ENCODE assay signal across 26 cellular contexts in the genomic region with DNA sequence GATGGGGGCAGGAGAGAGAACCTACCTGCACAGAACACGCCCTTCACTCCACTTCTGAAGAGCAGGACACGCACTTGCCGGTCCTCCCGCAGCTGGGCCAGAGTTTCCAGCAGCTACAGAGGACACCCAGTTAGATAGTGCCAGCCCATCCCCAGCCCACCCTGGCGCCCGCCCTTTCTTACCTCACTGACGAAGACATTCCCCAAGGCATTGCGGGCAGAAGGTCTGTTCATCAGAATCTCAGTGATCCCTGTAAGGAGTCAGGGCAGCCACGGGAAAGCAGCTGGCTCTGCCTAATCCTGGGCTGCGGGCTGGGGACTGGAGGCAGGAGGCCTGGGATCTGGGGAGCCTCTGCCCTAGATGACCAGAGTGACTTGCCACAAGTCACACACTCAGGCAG. TPM values are rescaled to one million over a fixed set of nuclear protein-coding genes. Genes with fewer than 3 reads are reported as not detected.
DNase-seq lines count a peak whose midpoint lies in the region; ATAC-seq, FAIRE-seq and TF ChIP-seq lines count a peak whose summit lies in the region.
"Had no signal": no experiment of that assay in that cellular context is flagged by ENCODE, and none has a peak within 500 bp of the region (broad histone marks: within the 10 kb centered on the region; RNA-seq: fewer than 3 reads in every experiment).

No MANE protein-coding gene starts in this region.

- TF ChIP-seq RAD21 in K562 (CRISPR knock-in tag; conservative IDR thresholded peaks at IDR 0.05 in 1 of 2, IDR thresholded peaks at IDR 0.05 in 1 of 2), result no peak

- TF ChIP-seq CTCF in GM23338 (conservative IDR thresholded peaks at IDR 0.05; ENCODE audit: low read depth in 2 of 2), result no peak
- no peak for TF ChIP-seq CTCF in K562 (IDR thresholded peaks at IDR 0.05 in 2 of 3, conservative IDR thresholded peaks at IDR 0.05 in 1 of 3; ENCODE audit: insufficient read depth in 2 of 3, low read depth in 1 of 3, low read length in 3 of 3)
- TF ChIP-seq CTCF in right lobe of liver (IDR thresholded peaks at IDR 0.05), result no peak

- intact Hi-C loops in K562 (cut with micrococcal nuclease), result no loop called here
- intact Hi-C loops in right lobe of liver (cut with DNase I), result loop anchor here in 1 of 2 donors (10.0 kb wide), 1 partner anchor 273 kb away; no protein-coding TSS in a partner anchor

- H3K9me3 ChIP-seq in K562 (replicated peaks; ENCODE audit: control insufficient read depth, insufficient read depth, low read depth, low read length), result no peaks in the 10 kb centered on the region
- no peaks in the 10 kb centered on the region for H3K9me3 ChIP-seq in right lobe of liver
- H3K9me3 ChIP-seq: BLaER1, SJSA1 had no signal

- peak; percentile 29 for ATAC-seq in GM23338
- peak; percentile 2; the same call in 1 of the 3 replicates for ATAC-seq in K562
- peak in 1 of 4 donors; percentile 9 for ATAC-seq in right lobe of liver
- ATAC-seq in HG02852 (IDR thresholded peaks at IDR 0.05; ENCODE audit: unreplicated experiment), result no peak
- ATAC-seq: Right ventricle myocardium inferior had no signal

- peaks cover 14% of the 10 kb centered on the region for H3K4me1 ChIP-seq in GM23338 (ENCODE audit: insufficient read depth)
- peaks cover 46 to 50% of the 10 kb centered on the region in 2 experiments for H3K4me1 ChIP-seq in K562 (replicated peaks in 1 of 2; ENCODE audit: control insufficient read depth in 2 of 2, insufficient read depth in 2 of 2, low read length in 2 of 2)
- peaks cover 0 to 95% (median 35%) of the 10 kb centered on the region in 4 donors for H3K4me1 ChIP-seq in right lobe of liver
- H3K4me1 ChIP-seq: SJSA1 had no signal

- 0 out of 2 replicates have a peak overlapping the region, but pooled peaks have one; percentile 39 for H3K27ac ChIP-seq in GM23338 (ENCODE audit: low read depth)
- peak overlapping the region; percentile 46; the same call in 1 of the 3 replicates for H3K27ac ChIP-seq in K562 (ENCODE audit: extremely low read depth, low read depth, low read length)
- peak overlapping the region; percentile 67 to 97 (median 91) for H3K27ac ChIP-seq in right lobe of liver
- H3K27ac ChIP-seq: BLaER1, KMS-11, PC-9, SJSA1 had no signal

- in situ Hi-C loops in K562 (cut with MboI), result loop anchor here (25.0 kb wide), 1 partner anchor 276 kb away; a partner anchor contains a TSS

- peak overlapping the region; percentile 29 to 68; a peak in 2 of 4 replicates for H3K9ac ChIP-seq in K562 (ENCODE audit: insufficient read depth in 1 of 2, low read depth in 2 of 2, low read length in 2 of 2)
- H3K9ac ChIP-seq: BLaER1, KMS-11 had no signal

- H3K27me3 ChIP-seq in GM23338 (ENCODE audit: insufficient read depth), result no peaks in the 10 kb centered on the region
- H3K27me3 ChIP-seq in K562 (ENCODE audit: control insufficient read depth in 2 of 2, insufficient read depth in 2 of 2, low read length in 2 of 2), result no peaks in the 10 kb centered on the region
- no peaks in the 10 kb centered on the region for H3K27me3 ChIP-seq in right lobe of liver
- H3K27me3 ChIP-seq: BLaER1, SJSA1 had no signal

- H3K36me3 ChIP-seq in GM23338 (ENCODE audit: insufficient read depth) (no peaks in the 10 kb centered on the region), K562 (ENCODE audit: control insufficient read depth, insufficient read depth, low read length) (peaks cover 4% of the 10 kb centered on the region; the same call in 1 of the 3 replicates), right lobe of liver (peaks cover 0 to 9% (median 0%) of the 10 kb centered on the region in 4 donors)
- H3K36me3 ChIP-seq: BLaER1, SJSA1 had no signal

- H3K27ac Mint-ChIP-seq in GM23338, result no peak overlapping the region
- H3K27ac Mint-ChIP-seq: CD4-positive, CD25-positive, alpha-beta regulatory T cell; H9 had no signal

- TF ChIP-seq POLR2A in K562 (conservative IDR thresholded peaks at IDR 0.05), result no peak
- no peak for TF ChIP-seq POLR2A in right lobe of liver (IDR thresholded peaks at IDR 0.05)

- no peaks in the 10 kb centered on the region for H3F3A ChIP-seq in GM23338 (replicated peaks; ENCODE audit: low read depth)

- BruUV-seq in K562 (replicated peaks; lab: Mats Ljungman, UMichigan), result no TSS peak

- H3K9me2 ChIP-seq in GM23338 (ENCODE audit: insufficient read depth), result no peaks in the 10 kb centered on the region

- H3K79me2 ChIP-seq in GM23338 (replicated peaks; ENCODE audit: insufficient read depth), result no peaks in the 10 kb centered on the region
- H3K79me2 ChIP-seq in K562 (ENCODE audit: control insufficient read depth, insufficient read depth, low read length), result no peaks in the 10 kb centered on the region

- CTCF ChIA-PET in K562 (lab: Yijun Ruan, JAX; ENCODE audit: low intra/inter-chr PET ratio), result no interaction called here

- no peak overlapping the region for H3K4me3 Mint-ChIP-seq in GM23338
- H3K4me3 Mint-ChIP-seq: CD4-positive, CD25-positive, alpha-beta regulatory T cell; H9 had no signal

- H3K36me3 Mint-ChIP-seq in GM23338 (ENCODE audit: low read depth), result no peaks in the 10 kb centered on the region

- no peaks in the 10 kb centered on the region for H4K20me1 ChIP-seq in GM23338 (replicated peaks; ENCODE audit: insufficient read depth)
- no peaks in the 10 kb centered on the region for H4K20me1 ChIP-seq in K562 (replicated peaks; ENCODE audit: control insufficient read depth, insufficient read depth, low read length)
- H4K20me1 ChIP-seq: BLaER1 had no signal

- no peak for FAIRE-seq in K562 (lab: Jason Lieb, UNC)
- FAIRE-seq: A204.1, GM12892, GM19239 had no signal

- H3K27me3 Mint-ChIP-seq in GM23338 (ENCODE audit: insufficient read depth, low read depth, poor library complexity), result peaks cover 2% of the 10 kb centered on the region
- H3K27me3 Mint-ChIP-seq: CD4-positive, CD25-positive, alpha-beta regulatory T cell had no signal

- H3K9me1 ChIP-seq in K562 (ENCODE audit: control insufficient read depth, insufficient read depth, low read length), result no peaks in the 10 kb centered on the region

- no peak for TF ChIP-seq EP300 in K562 (IDR thresholded peaks at IDR 0.05; ENCODE audit: low read length)

- H2AFZ ChIP-seq in GM23338 (no peak overlapping the region), K562 (ENCODE audit: low read depth, low read length) (peak overlapping the region; percentile 72)
- H2AFZ ChIP-seq: PC-9 had no signal

- POLR2A ChIA-PET in K562 (lab: Yijun Ruan, JAX), result interaction anchor here (0.6 to 1.5 kb wide), 3 partner anchors 14 to 169 kb away, joined by 3 to 5 read pairs (median 4); no protein-coding TSS in a partner anchor

- H3K4me3 ChIP-seq in GM23338, result no peak overlapping the region
- H3K4me3 ChIP-seq in K562, result no peak overlapping the region
- peak overlapping the region in 2 of 3 donors; percentile 36 to 46 for H3K4me3 ChIP-seq in right lobe of liver
- H3K4me3 ChIP-seq: BLaER1, PC-9, SJSA1 had no signal

- H3K4me2 ChIP-seq in GM23338 (no peak overlapping the region), K562 (ENCODE audit: insufficient read depth, low read length) (no peak overlapping the region)
- H3K4me2 ChIP-seq: BLaER1, KMS-11, PC-9 had no signal

- WGBS in K562 (ENCODE audit: insufficient coverage, low coverage, missing lambda C conversion rate), result 87% methylated on average over 6 of the region's 10 CpGs
- 76% methylated on average over 4 of the region's 10 CpGs for WGBS in right lobe of liver (ENCODE audit: insufficient coverage, low coverage, low lambda C conversion rate, missing lambda C conversion rate)

- H3K9me3 Mint-ChIP-seq in GM23338, result no peaks in the 10 kb centered on the region
- H3K9me3 Mint-ChIP-seq: CD4-positive, CD25-positive, alpha-beta regulatory T cell; H9 had no signal

- no peaks in the 10 kb centered on the region; the same call in 1 of the 3 replicates for H3K4me1 Mint-ChIP-seq in GM23338

- peak; percentile 69 for DNase-seq in D341Med (ENCODE audit: low spot score)
- no peak for DNase-seq in GM23338 (ENCODE audit: low spot score)
- DNase-seq in K562 (ENCODE audit: extremely low read depth in 1 of 4, low spot score in 3 of 4), result no peak
- DNase-seq in right lobe of liver, result no peak
- DNase-seq in NCI-H446 treated with DMSO at 0.1 percent for 48 hours (lab: John Stamatoyannopoulos, UW), result no peak
- DNase-seq in DMS153 (lab: John Stamatoyannopoulos, UW), result no peak
- DNase-seq: CD4-positive, CD25-positive, alpha-beta regulatory T cell; DMS79; EL; H9; IMR-90; MM.1S; NCI-H1048; NCI-H1417; NCI-H1694; NCI-H2029 treated with DMSO at 0.1 percent for 48 hours; NCI-H748 treated with DMSO at 0.1 percent for 48 hours; PC-9 had no signal

RNA-seq across cellular contexts. Expression of a gene that starts 10.0 kb away (rescaled TPM):
- 16.7 and 17.8 TPM in 2 replicates for total RNA-seq in GM23338 (2014; rRNA removed; shearing (Covaris generic))
- polyA plus RNA-seq in GM23338 (2016; fragmentation: Nextera tagmentation; extraction: Ambion mirVana) (17.0 and 20.6 TPM in 2 replicates), K562 (2011; rRNA removed) (0.38 and 0.74 TPM in 2 replicates), K562 (2014; fragmentation: Illumina TruSeq; extraction: Trizol) (0.17 TPM in 1 of 2 replicates, not detected in the other), K562 (2014; fragmentation: Nextera tagmentation; extraction: Ambion mirVana) (1 to 10 TPM; 2.0 to 2.6 TPM), K562 (2014; rRNA removed) (0.12 and 1.3 TPM in 2 replicates)
- total RNA-seq in K562 (2011; cell fraction: chromatin; rRNA removed; ENCODE audit: low replicate concordance), result 2.1 and 2.8 TPM in 2 replicates
- total RNA-seq in K562 (2011; cell fraction: nucleolus; rRNA removed), result 0.83 and 1.8 TPM in 2 replicates
- total RNA-seq in K562 (2011; cell fraction: nucleoplasm; rRNA removed), result 0.51 and 1.7 TPM in 2 replicates
- total RNA-seq in K562 (2014; rRNA removed) (not detected in 2 replicates), K562 (2014; rRNA removed; fragmentation: Illumina TruSeq; extraction: Trizol) (0.38 TPM in 1 of 2 replicates, not detected in the other), K562 (2015; rRNA removed; fragmentation: Illumina TruSeq; extraction: Trizol) (0.26 and 0.29 TPM in 2 replicates), K562 (2021) (0.69 and 1.5 TPM in 2 replicates), right lobe of liver (100 to 1,000 TPM; 167 to 856 (median 390) TPM)
- polyA plus RNA-seq in K562 (2011; cell fraction: cytosol; rRNA removed), result 0.12 and 0.50 TPM in 2 replicates
- 1.1 and 1.6 TPM in 2 replicates for polyA plus RNA-seq in K562 (2011; cell fraction: nucleus; rRNA removed)
- polyA plus RNA-seq in K562 (2012), result 5.6 and 5.9 TPM in 2 replicates
- 0.30 TPM in 1 of 2 replicates, not detected in the other for polyA minus RNA-seq in K562 (2011; rRNA and poly(A)+ RNA removed)
- polyA minus RNA-seq in K562 (2011; cell fraction: cytosol; rRNA and poly(A)+ RNA removed), result not detected in 2 replicates
- 0.13 and 1.3 TPM in 2 replicates for polyA minus RNA-seq in K562 (2011; cell fraction: nucleus; rRNA and poly(A)+ RNA removed)

RNA-seq across cellular contexts. Expression of a gene that starts 15.5 kb away (rescaled TPM):
- total RNA-seq in GM23338 (2014; rRNA removed; shearing (Covaris generic)), result 59.8 and 66.3 TPM in 2 replicates
- polyA plus RNA-seq in GM23338 (2016; fragmentation: Nextera tagmentation; extraction: Ambion mirVana) (95.3 and 116 TPM in 2 replicates), K562 (2011; rRNA removed) (76.7 and 84.5 TPM in 2 replicates), K562 (2014; fragmentation: Illumina TruSeq; extraction: Trizol) (101 and 106 TPM in 2 replicates), K562 (2014; fragmentation: Nextera tagmentation; extraction: Ambion mirVana) (100 to 1,000 TPM; 197 to 258 TPM), K562 (2014; rRNA removed) (78.7 and 81.8 TPM in 2 replicates)
- total RNA-seq in K562 (2011; cell fraction: chromatin; rRNA removed; ENCODE audit: low replicate concordance), result 29.9 and 35.2 TPM in 2 replicates
- 7.8 and 8.3 TPM in 2 replicates for total RNA-seq in K562 (2011; cell fraction: nucleolus; rRNA removed)
- total RNA-seq in K562 (2011; cell fraction: nucleoplasm; rRNA removed), result 15.8 and 32.7 TPM in 2 replicates
- total RNA-seq in K562 (2014; rRNA removed) (57.7 and 63.8 TPM in 2 replicates), K562 (2014; rRNA removed; fragmentation: Illumina TruSeq; extraction: Trizol) (135 and 151 TPM in 2 replicates), K562 (2015; rRNA removed; fragmentation: Illumina TruSeq; extraction: Trizol) (110 and 116 TPM in 2 replicates), K562 (2021) (71.0 and 73.6 TPM in 2 replicates), right lobe of liver (100 to 1,000 TPM; 207 to 885 (median 634) TPM)
- polyA plus RNA-seq in K562 (2011; cell fraction: cytosol; rRNA removed), result 14.6 and 36.1 TPM in 2 replicates
- 24.8 and 39.1 TPM in 2 replicates for polyA plus RNA-seq in K562 (2011; cell fraction: nucleus; rRNA removed)
- 78.8 and 97.2 TPM in 2 replicates for polyA plus RNA-seq in K562 (2012)
- 59.6 and 66.7 TPM in 2 replicates for polyA minus RNA-seq in K562 (2011; rRNA and poly(A)+ RNA removed)
- polyA minus RNA-seq in K562 (2011; cell fraction: cytosol; rRNA and poly(A)+ RNA removed), result 24.9 and 31.2 TPM in 2 replicates
- 10.0 and 22.5 TPM in 2 replicates for polyA minus RNA-seq in K562 (2011; cell fraction: nucleus; rRNA and poly(A)+ RNA removed)

Comparison
In these comparisons a context has a peak if more than half of its experiments do, and no peak if none do; other contexts are left out.
1. H3K27ac ChIP-seq: peak in every context shown above with its lines; median percentile 91 in right lobe of liver; 46 in K562; 39 in GM23338.
2. H3K4me3 ChIP-seq: peak in right lobe of liver (2 of 3); none in GM23338 (single experiment) and K562 (single experiment).